Comparison of ENCODE assay signal across 8 cellular contexts in genomic region chr1:162069334-162070093, GRCh38. TPM values are rescaled to one million over a fixed set of nuclear protein-coding genes. Genes with fewer than 3 reads are reported as not detected.
DNase-seq lines count a peak whose midpoint lies in the region; ATAC-seq and TF ChIP-seq lines count a peak whose summit lies in the region.

Gene NOS1AP, plus strand, starts transcription at chr1:162069691. Its CDS starts 487 bp downstream, at chr1:162070178.

- no peaks in the 10 kb centered on the region for H3K79me2 ChIP-seq in Karpas-422 (ENCODE audit: low read length)

- no peaks in the 10 kb centered on the region for H3K36me3 ChIP-seq in ascending aorta
- no peaks in the 10 kb centered on the region for H3K36me3 ChIP-seq in gastrocnemius medialis
- no peaks in the 10 kb centered on the region for H3K36me3 ChIP-seq in Karpas-422 (ENCODE audit: insufficient read depth, low read length)

- peak; percentile 35 to 60 for TF ChIP-seq POLR2A in gastrocnemius medialis (IDR thresholded peaks at IDR 0.05)

- H3K4me1 ChIP-seq in ascending aorta (peaks cover 0 to 11% of the 10 kb centered on the region in 2 donors), gastrocnemius medialis (peaks cover 12% of the 10 kb centered on the region in 2 donors), Karpas-422 (ENCODE audit: low read length) (peaks cover 21% of the 10 kb centered on the region)

- H3K27me3 ChIP-seq in ascending aorta = no peaks in the 10 kb centered on the region
- H3K27me3 ChIP-seq in gastrocnemius medialis = peaks cover 0 to 6% (median 0%) of the 10 kb centered on the region in 3 donors
- H3K27me3 ChIP-seq in Karpas-422 (ENCODE audit: low read length) = 0 out of 2 replicates have a peak, but pooled peaks cover 4% of the 10 kb centered on the region

- H3K9ac ChIP-seq in Karpas-422 (ENCODE audit: low read length) = no peak within 1 kb of the TSS

- H3K4me3 ChIP-seq in GM12875 (ENCODE audit: low read depth, low read length) (peak within 1 kb of the TSS; percentile 52), ascending aorta (peak within 1 kb of the TSS; percentile 85 to 96), iPS-11a (ENCODE audit: low read depth, low read length) (peak within 1 kb of the TSS; percentile 80), gastrocnemius medialis (peak within 1 kb of the TSS; percentile 62 to 76 (median 72)), Karpas-422 (ENCODE audit: low read length) (no peak within 1 kb of the TSS)

- intact Hi-C loops in ascending aorta (cut with DNase I) = loop anchor here (5.0 kb wide), 1 partner anchor 143 kb away; no protein-coding TSS in a partner anchor
- intact Hi-C loops in gastrocnemius medialis (cut with DNase I; ENCODE audit: low total_unique reads) = loop anchor here (1.0 kb wide), 1 partner anchor 492 kb away; the partner anchor contains the start of gene UAP1

- H3K27ac ChIP-seq in ascending aorta (peak within 1 kb of the TSS in 1 of 2 donors; percentile 66), gastrocnemius medialis (peak within 1 kb of the TSS in 3 of 4 donors; percentile 54 to 60 (median 54)), Karpas-422 (ENCODE audit: low read length) (no peak within 1 kb of the TSS)

- H3K9me2 ChIP-seq in Karpas-422 (replicated peaks; ENCODE audit: insufficient read depth, low read length) = no peaks in the 10 kb centered on the region

- H3K9me3 ChIP-seq in ascending aorta (peaks cover 0 to 3% of the 10 kb centered on the region in 2 donors), gastrocnemius medialis (no peaks in the 10 kb centered on the region), Karpas-422 (ENCODE audit: low read length) (no peaks in the 10 kb centered on the region)

- in situ Hi-C loops in gastrocnemius medialis (cut with MboI; ENCODE audit: low sequenced_read_pairs in 4 of 4) = no loop called here

- H4K20me1 ChIP-seq in Karpas-422 (ENCODE audit: insufficient read depth, low read depth, low read length) = no peaks in the 10 kb centered on the region

- DNase-seq in NCI-H1092 treated with DMSO at 0.1 percent for 48 hours (lab: John Stamatoyannopoulos, UW) (peak; percentile 79), T-helper 22 cell (ENCODE audit: low read depth) (peak; percentile 52), ascending aorta (ENCODE audit: low spot score in 2 of 2) (peak in 1 of 2 donors; percentile 89), gastrocnemius medialis (peak; percentile 45 to 61), Karpas-422 (no peak)

- H3K4me2 ChIP-seq in Karpas-422 (ENCODE audit: low read depth, low read length, poor library complexity, severe bottlenecking) = no peak within 1 kb of the TSS

- TF ChIP-seq CTCF in GM12875 (IDR thresholded peaks at IDR 0.05; ENCODE audit: borderline replicate concordance, insufficient read depth, low read depth, low read length) (no peak), ascending aorta (IDR thresholded peaks at IDR 0.05) (no peak), gastrocnemius medialis (IDR thresholded peaks at IDR 0.05 in 4 of 5, conservative IDR thresholded peaks at IDR 0.05 in 1 of 5) (no peak)

- H2AFZ ChIP-seq in Karpas-422 (ENCODE audit: low read length) = no peak within 1 kb of the TSS

- ATAC-seq in HG02623 (IDR thresholded peaks at IDR 0.05; ENCODE audit: unreplicated experiment) = peak; percentile 98
- peak; percentile 92 to 93 for ATAC-seq in gastrocnemius medialis

RNA-seq across cellular contexts. Expression of gene NOS1AP, which starts in this region (rescaled TPM):
- total RNA-seq in ascending aorta (5.0 TPM), gastrocnemius medialis (under 1 TPM; 0.20 to 0.40 (median 0.25) TPM)
- total RNA-seq in Karpas-422 (2014; rRNA removed; shearing (Covaris generic); ENCODE audit: low replicate concordance) = not detected in 2 replicates

Comparison
In these comparisons a context has a peak if more than half of its experiments do, and no peak if none do; other contexts are left out.
1. Peak in DNase-seq, ATAC-seq, H3K4me3 ChIP-seq and H3K27ac ChIP-seq in gastrocnemius medialis; RNA of the gene not detected or under 1 TPM.